In genomic region chr5:6705088-6705487, GRCh38 we compare ENCODE assay signal across 9 cellular contexts. TPM values are rescaled to one million over a fixed set of nuclear protein-coding genes. Genes with fewer than 3 reads are reported as not detected.
DNase-seq lines count a peak whose midpoint lies in the region; ATAC-seq and TF ChIP-seq lines count a peak whose summit lies in the region.
"Had no signal": no experiment of that assay in that cellular context is flagged by ENCODE, and none has a peak within 500 bp of the region (broad histone marks: within the 10 kb centered on the region; RNA-seq: fewer than 3 reads in every experiment).

No MANE protein-coding gene starts in this region.

- WGBS in esophagus, 2 donors, result 75 to 78% methylated on average over 6 of the region's 6 CpGs
- 81 to 90% methylated on average over 6 of the region's 6 CpGs for whole genome bisulfite sequencing in aorta, 2 donors

- intact Hi-C loops in aorta (cut with DNase I), result loop anchor here in 1 of 2 donors (10.0 kb wide), 1 partner anchor 1280 kb away; the partner anchor contains the start of gene ICE1

- H3K27me3 Mint-ChIP-seq in stimulated activated naive CD8-positive, alpha-beta T cell treated with anti-CD3 and anti-CD28 coated beads, Interleukin-15, amount 100 ng/mL, for 72 hours, result peaks cover 18% of the 10 kb centered on the region
- peaks cover 22% of the 10 kb centered on the region for H3K27me3 Mint-ChIP-seq in nephron progenitor cell (ENCODE audit: low read depth, poor library complexity)

- DNase-seq in stimulated activated naive CD8-positive, alpha-beta T cell treated with anti-CD3 and anti-CD28 coated beads, Interleukin-15, Interleukin-2, amounts not matched to agents 100 U/mL and 50 U/mL, for 24 hours, result no peak
- DNase-seq in stimulated activated naive CD8-positive, alpha-beta T cell treated with anti-CD3 and anti-CD28 coated beads, Interleukin-15, amount 100 ng/mL, for 72 hours, result no peak
- no peak for DNase-seq in aorta
- DNase-seq in RPMI8226, result no peak
- DNase-seq in dedifferentiated amniotic fluid mesenchymal stem cell (ENCODE audit: extremely low spot score), result no peak
- DNase-seq in nephron progenitor cell, result no peak
- DNase-seq: CD4-positive, CD25-positive, alpha-beta regulatory T cell had no signal

- H3K4me1 ChIP-seq in esophagus (ENCODE audit: control insufficient read depth in 2 of 2, insufficient read depth in 2 of 2, low read length in 1 of 2) (peaks cover 0 to 10% of the 10 kb centered on the region in 2 donors), aorta (ENCODE audit: control insufficient read depth in 1 of 2, insufficient read depth in 2 of 2, low read length in 2 of 2) (peaks cover 0 to 3% of the 10 kb centered on the region in 2 donors)

- H3K9me3 Mint-ChIP-seq in stimulated activated naive CD8-positive, alpha-beta T cell treated with anti-CD3 and anti-CD28 coated beads, Interleukin-15, amount 100 ng/mL, for 72 hours, result no peaks in the 10 kb centered on the region
- no peaks in the 10 kb centered on the region for H3K9me3 Mint-ChIP-seq in nephron progenitor cell

- H3K36me3 ChIP-seq in esophagus (ENCODE audit: control insufficient read depth in 2 of 2, insufficient read depth in 2 of 2, low read length in 1 of 2) (no peaks in the 10 kb centered on the region), aorta (ENCODE audit: control insufficient read depth in 1 of 2, insufficient read depth in 2 of 2, low read length in 1 of 2) (no peaks in the 10 kb centered on the region)

- no peaks in the 10 kb centered on the region for H3K36me3 Mint-ChIP-seq in nephron progenitor cell (ENCODE audit: low read depth)
- H3K36me3 Mint-ChIP-seq: CD4-positive, CD25-positive, alpha-beta regulatory T cell had no signal

- ATAC-seq in stimulated activated naive CD8-positive, alpha-beta T cell treated with anti-CD3 and anti-CD28 coated beads, Interleukin-15, Interleukin-2, amounts not matched to agents 100 U/mL and 50 U/mL, for 24 hours, result peak; percentile 59
- ATAC-seq in stimulated activated naive CD8-positive, alpha-beta T cell treated with anti-CD3 and anti-CD28 coated beads, Interleukin-15, amount 100 ng/mL, for 72 hours, result no peak
- ATAC-seq in HG03460 (IDR thresholded peaks at IDR 0.05; ENCODE audit: unreplicated experiment) (peak; percentile 59), aorta (ENCODE audit: low FRiP score) (no peak)

- H3K27ac ChIP-seq in esophagus (ENCODE audit: low read depth in 2 of 2, low read length in 1 of 2), result peak overlapping the region; percentile 64 to 65
- H3K27ac ChIP-seq in aorta (ENCODE audit: low read depth in 1 of 2, low read length in 2 of 2), result peak overlapping the region; percentile 96

- H3K4me3 ChIP-seq in esophagus (ENCODE audit: low read depth in 1 of 2, low read length in 2 of 2), result no peak overlapping the region
- no peak overlapping the region for H3K4me3 ChIP-seq in aorta (ENCODE audit: low read length in 2 of 2)

- no peaks in the 10 kb centered on the region for H3K9me3 ChIP-seq in esophagus (ENCODE audit: control insufficient read depth in 2 of 2, insufficient read depth in 1 of 2, low read depth in 1 of 2, low read length in 1 of 2)
- no peaks in the 10 kb centered on the region for H3K9me3 ChIP-seq in aorta (ENCODE audit: control insufficient read depth, low read length)

- peak overlapping the region in 1 of 2 donors; percentile 10 for H3K4me3 Mint-ChIP-seq in stimulated activated naive CD8-positive, alpha-beta T cell treated with anti-CD3 and anti-CD28 coated beads, Interleukin-15, amount 100 ng/mL, for 72 hours
- H3K4me3 Mint-ChIP-seq in nephron progenitor cell, result no peak overlapping the region
- H3K4me3 Mint-ChIP-seq: CD4-positive, CD25-positive, alpha-beta regulatory T cell had no signal

- H3K27me3 ChIP-seq in esophagus (ENCODE audit: control insufficient read depth in 1 of 2, insufficient read depth in 2 of 2, low read length in 2 of 2) (no peaks in the 10 kb centered on the region), aorta (ENCODE audit: control insufficient read depth in 1 of 2, insufficient read depth in 2 of 2, low read length in 1 of 2) (no peaks in the 10 kb centered on the region)

- peaks cover 20% of the 10 kb centered on the region for H3K4me1 Mint-ChIP-seq in stimulated activated naive CD8-positive, alpha-beta T cell treated with anti-CD3 and anti-CD28 coated beads, Interleukin-15, amount 100 ng/mL, for 72 hours
- H3K4me1 Mint-ChIP-seq in nephron progenitor cell, result peaks cover 6% of the 10 kb centered on the region

- H3K27ac Mint-ChIP-seq in stimulated activated naive CD8-positive, alpha-beta T cell treated with anti-CD3 and anti-CD28 coated beads, Interleukin-15, amount 100 ng/mL, for 72 hours, result no peak overlapping the region
- H3K27ac Mint-ChIP-seq in nephron progenitor cell, result no peak overlapping the region

- TF ChIP-seq CTCF in nephron progenitor cell (IDR thresholded peaks at IDR 0.05), result no peak

RNA-seq across cellular contexts. Expression of gene TENT4A, which starts 8.1 kb away (rescaled TPM):
- 1 to 10 TPM; 7.9 to 8.9 TPM for polyA plus RNA-seq in esophagus
- total RNA-seq in aorta, result 10 to 100 TPM; 33.4 to 37.0 TPM
- polyA plus RNA-seq in aorta, result 10 to 100 TPM in 1 of 2 donors, 1 to 10 TPM in 1; 4.1 to 12.6 TPM

Comparison
In these comparisons a context has a peak if more than half of its experiments do, and no peak if none do; other contexts are left out.
1. ATAC-seq: peak in stimulated activated naive CD8-positive, alpha-beta T cell treated with anti-CD3 and anti-CD28 coated beads, Interleukin-15, Interleukin-2, amounts not matched to agents 100 U/mL and 50 U/mL, for 24 hours (single experiment) and HG03460 (single experiment); none in stimulated activated naive CD8-positive, alpha-beta T cell treated with anti-CD3 and anti-CD28 coated beads, Interleukin-15, amount 100 ng/mL, for 72 hours (single experiment) and aorta (single experiment).